9 cellular contexts compared by ENCODE assay signal in genomic region chr11:58768137-58768536, GRCh38. TPM values are rescaled to one million over a fixed set of nuclear protein-coding genes. Genes with fewer than 3 reads are reported as not detected.
"Had no signal": no experiment of that assay in that cellular context is flagged by ENCODE, and none has a peak within 500 bp of the region (broad histone marks: within the 10 kb centered on the region; RNA-seq: fewer than 3 reads in every experiment).

No MANE protein-coding gene starts in this region.

- DNase-seq: GM23248, GOT3, H7, HFFc6, KG1 had no signal

- H3K9ac ChIP-seq: GM23248 had no signal

- ATAC-seq: HCT116 had no signal

- H3K27ac ChIP-seq: GM23248 had no signal

- H3K4me1 ChIP-seq: HAP-1 had no signal

- H3K36me3 ChIP-seq: HAP-1 had no signal

- H3K9me3 ChIP-seq: HAP-1 had no signal

- H3K4me3 ChIP-seq: GM23248, HAP-1 had no signal

- H2AFZ ChIP-seq: GM23248 had no signal

RNA-seq across cellular contexts. Expression of gene GLYAT, which starts 36.4 kb away (rescaled TPM):
- total RNA-seq: GM23248, H4, H7, HFFc6, HT-29 had no signal
